ENCODE assay signal across 1 cellular context in the genomic region with DNA sequence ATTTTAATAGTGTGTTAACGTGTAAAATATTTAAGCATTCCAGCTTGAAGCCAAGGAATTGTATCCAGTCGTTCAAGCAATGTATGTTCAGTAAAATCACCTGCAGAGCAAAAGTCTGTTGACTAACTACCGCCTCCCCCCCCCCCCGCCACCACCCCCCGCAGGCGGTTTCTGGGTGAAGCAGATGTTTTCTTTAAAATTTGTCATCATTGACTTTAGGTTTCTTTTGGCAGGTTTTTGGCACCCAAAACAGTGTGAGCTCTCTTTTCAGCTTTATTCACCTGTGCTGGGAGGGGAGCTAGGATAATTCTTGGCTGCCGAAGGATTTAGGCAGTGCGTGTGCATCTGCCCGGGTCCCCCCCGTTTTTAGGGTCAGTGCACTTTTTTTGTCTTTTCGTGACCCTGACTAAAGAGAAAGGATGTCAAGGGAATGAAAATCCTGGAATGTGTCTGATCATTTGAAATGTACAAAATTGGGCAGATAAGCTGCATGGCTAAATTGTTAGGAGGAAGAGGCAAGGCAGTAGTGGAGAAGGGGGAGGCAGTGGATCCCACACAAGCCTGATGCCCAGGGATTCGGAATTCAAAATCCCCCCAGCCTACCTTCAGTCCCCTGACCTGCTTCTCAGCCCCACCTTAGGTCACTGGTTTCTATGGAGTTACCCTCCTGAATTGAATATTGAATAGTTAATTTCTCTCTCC.
TF ChIP-seq lines count a peak whose summit lies in the region.

No MANE protein-coding gene starts in this region.

TF ChIP-seq in GM23338, 12 proteins besides CTCF, POLR2A, EP300 and RAD21 (continued from another document):
- TF ChIP-seq, protein P1, sequence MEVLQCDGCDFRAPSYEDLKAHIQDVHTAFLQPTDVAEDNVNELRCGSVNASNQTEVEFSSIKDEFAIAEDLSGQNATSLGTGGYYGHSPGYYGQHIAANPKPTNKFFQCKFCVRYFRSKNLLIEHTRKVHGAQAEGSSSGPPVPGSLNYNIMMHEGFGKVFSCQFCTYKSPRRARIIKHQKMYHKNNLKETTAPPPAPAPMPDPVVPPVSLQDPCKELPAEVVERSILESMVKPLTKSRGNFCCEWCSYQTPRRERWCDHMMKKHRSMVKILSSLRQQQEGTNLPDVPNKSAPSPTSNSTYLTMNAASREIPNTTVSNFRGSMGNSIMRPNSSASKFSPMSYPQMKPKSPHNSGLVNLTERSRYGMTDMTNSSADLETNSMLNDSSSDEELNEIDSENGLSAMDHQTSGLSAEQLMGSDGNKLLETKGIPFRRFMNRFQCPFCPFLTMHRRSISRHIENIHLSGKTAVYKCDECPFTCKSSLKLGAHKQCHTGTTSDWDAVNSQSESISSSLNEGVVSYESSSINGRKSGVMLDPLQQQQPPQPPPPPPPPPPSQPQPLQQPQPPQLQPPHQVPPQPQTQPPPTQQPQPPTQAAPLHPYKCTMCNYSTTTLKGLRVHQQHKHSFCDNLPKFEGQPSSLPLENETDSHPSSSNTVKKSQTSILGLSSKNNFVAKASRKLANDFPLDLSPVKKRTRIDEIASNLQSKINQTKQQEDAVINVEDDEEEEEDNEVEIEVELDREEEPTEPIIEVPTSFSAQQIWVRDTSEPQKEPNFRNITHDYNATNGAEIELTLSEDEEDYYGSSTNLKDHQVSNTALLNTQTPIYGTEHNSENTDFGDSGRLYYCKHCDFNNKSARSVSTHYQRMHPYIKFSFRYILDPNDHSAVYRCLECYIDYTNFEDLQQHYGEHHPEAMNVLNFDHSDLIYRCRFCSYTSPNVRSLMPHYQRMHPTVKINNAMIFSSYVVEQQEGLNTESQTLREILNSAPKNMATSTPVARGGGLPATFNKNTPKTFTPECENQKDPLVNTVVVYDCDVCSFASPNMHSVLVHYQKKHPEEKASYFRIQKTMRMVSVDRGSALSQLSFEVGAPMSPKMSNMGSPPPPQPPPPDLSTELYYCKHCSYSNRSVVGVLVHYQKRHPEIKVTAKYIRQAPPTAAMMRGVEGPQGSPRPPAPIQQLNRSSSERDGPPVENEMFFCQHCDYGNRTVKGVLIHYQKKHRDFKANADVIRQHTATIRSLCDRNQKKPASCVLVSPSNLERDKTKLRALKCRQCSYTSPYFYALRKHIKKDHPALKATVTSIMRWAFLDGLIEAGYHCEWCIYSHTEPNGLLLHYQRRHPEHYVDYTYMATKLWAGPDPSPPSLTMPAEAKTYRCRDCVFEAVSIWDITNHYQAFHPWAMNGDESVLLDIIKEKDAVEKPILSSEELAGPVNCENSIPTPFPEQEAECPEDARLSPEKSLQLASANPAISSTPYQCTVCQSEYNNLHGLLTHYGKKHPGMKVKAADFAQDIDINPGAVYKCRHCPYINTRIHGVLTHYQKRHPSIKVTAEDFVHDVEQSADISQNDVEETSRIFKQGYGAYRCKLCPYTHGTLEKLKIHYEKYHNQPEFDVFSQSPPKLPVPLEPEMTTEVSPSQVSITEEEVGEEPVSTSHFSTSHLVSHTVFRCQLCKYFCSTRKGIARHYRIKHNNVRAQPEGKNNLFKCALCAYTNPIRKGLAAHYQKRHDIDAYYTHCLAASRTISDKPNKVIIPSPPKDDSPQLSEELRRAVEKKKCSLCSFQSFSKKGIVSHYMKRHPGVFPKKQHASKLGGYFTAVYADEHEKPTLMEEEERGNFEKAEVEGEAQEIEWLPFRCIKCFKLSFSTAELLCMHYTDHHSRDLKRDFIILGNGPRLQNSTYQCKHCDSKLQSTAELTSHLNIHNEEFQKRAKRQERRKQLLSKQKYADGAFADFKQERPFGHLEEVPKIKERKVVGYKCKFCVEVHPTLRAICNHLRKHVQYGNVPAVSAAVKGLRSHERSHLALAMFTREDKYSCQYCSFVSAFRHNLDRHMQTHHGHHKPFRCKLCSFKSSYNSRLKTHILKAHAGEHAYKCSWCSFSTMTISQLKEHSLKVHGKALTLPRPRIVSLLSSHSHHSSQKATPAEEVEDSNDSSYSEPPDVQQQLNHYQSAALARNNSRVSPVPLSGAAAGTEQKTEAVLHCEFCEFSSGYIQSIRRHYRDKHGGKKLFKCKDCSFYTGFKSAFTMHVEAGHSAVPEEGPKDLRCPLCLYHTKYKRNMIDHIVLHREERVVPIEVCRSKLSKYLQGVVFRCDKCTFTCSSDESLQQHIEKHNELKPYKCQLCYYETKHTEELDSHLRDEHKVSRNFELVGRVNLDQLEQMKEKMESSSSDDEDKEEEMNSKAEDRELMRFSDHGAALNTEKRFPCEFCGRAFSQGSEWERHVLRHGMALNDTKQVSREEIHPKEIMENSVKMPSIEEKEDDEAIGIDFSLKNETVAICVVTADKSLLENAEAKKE (CRISPR knock-in tag; IDR thresholded peaks at IDR 0.05), result no peak
- TF ChIP-seq JUNB (IDR thresholded peaks at IDR 0.05; ENCODE audit: unreplicated experiment) (no peak), POLR2AphosphoS5 (IDR thresholded peaks at IDR 0.05; ENCODE audit: low read depth) (no peak), EZH2 (IDR thresholded peaks at IDR 0.05; ENCODE audit: low read depth, unreplicated experiment) (no peak)
- TF ChIP-seq, protein P2, sequence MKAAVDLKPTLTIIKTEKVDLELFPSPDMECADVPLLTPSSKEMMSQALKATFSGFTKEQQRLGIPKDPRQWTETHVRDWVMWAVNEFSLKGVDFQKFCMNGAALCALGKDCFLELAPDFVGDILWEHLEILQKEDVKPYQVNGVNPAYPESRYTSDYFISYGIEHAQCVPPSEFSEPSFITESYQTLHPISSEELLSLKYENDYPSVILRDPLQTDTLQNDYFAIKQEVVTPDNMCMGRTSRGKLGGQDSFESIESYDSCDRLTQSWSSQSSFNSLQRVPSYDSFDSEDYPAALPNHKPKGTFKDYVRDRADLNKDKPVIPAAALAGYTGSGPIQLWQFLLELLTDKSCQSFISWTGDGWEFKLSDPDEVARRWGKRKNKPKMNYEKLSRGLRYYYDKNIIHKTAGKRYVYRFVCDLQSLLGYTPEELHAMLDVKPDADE (IDR thresholded peaks at IDR 0.05), result no peak
